Comparison of ENCODE assay signal across 12 cellular contexts in genomic region chr5:72067682-72068470, GRCh38. TPM values are rescaled to one million over a fixed set of nuclear protein-coding genes. Genes with fewer than 3 reads are reported as not detected.
DNase-seq lines count a peak whose midpoint lies in the region; ATAC-seq, FAIRE-seq and TF ChIP-seq lines count a peak whose summit lies in the region.
"Had no signal": no experiment of that assay in that cellular context is flagged by ENCODE, and none has a peak within 500 bp of the region (broad histone marks: within the 10 kb centered on the region; RNA-seq: fewer than 3 reads in every experiment).

No MANE protein-coding gene starts in this region.

- TF ChIP-seq CTCF in BJ (IDR thresholded peaks at IDR 0.05; ENCODE audit: insufficient read depth, low read depth, low read length) (no peak), bronchial epithelial cell (IDR thresholded peaks at IDR 0.05; ENCODE audit: insufficient read depth, low read length, severe bottlenecking) (no peak)

- H3K9me3 Mint-ChIP-seq in activated T-helper 17 cell treated with anti-CD3 and anti-CD28 coated beads, Interleukin-2, amount 50 U/mL, for 72 hours, result no peaks in the 10 kb centered on the region

- no peaks in the 10 kb centered on the region for H3K27me3 ChIP-seq in BJ (ENCODE audit: control insufficient read depth, insufficient read depth, low read length)
- H3K27me3 ChIP-seq in bronchial epithelial cell (ENCODE audit: control insufficient read depth, insufficient read depth, low read length), result peaks cover 2% of the 10 kb centered on the region
- H3K27me3 ChIP-seq in mesendoderm (ENCODE audit: insufficient read depth, low read length, poor library complexity), result no peaks in the 10 kb centered on the region

- no peak for FAIRE-seq in bronchial epithelial cell (lab: Jason Lieb, UNC)
- FAIRE-seq: GM19239 had no signal

- peak overlapping the region; percentile 10 for H3K23ac ChIP-seq in mesendoderm (ENCODE audit: low read length)

- no CpG with 5 or more reads among the region's 5 CpGs for WGBS in mesendoderm (ENCODE audit: extremely low coverage, insufficient coverage, low lambda C conversion rate)

- H3K36me3 Mint-ChIP-seq in activated T-helper 17 cell treated with anti-CD3 and anti-CD28 coated beads, Interleukin-2, amount 50 U/mL, for 72 hours (ENCODE audit: low read depth), result no peaks in the 10 kb centered on the region

- no peak overlapping the region for H3K9ac ChIP-seq in mesendoderm (ENCODE audit: low read length)

- H2BK120ac ChIP-seq in mesendoderm (ENCODE audit: low read depth, low read length), result no peak overlapping the region

- H3K4ac ChIP-seq in mesendoderm (ENCODE audit: low read depth, low read length), result no peak overlapping the region

- no peak overlapping the region for H4K5ac ChIP-seq in mesendoderm (ENCODE audit: low read length)

- no peak overlapping the region for H3K56ac ChIP-seq in mesendoderm (ENCODE audit: low read length)

- peaks cover 22% of the 10 kb centered on the region for H3K27me3 Mint-ChIP-seq in activated T-helper 17 cell treated with anti-CD3 and anti-CD28 coated beads, Interleukin-2, amount 50 U/mL, for 72 hours

- no peak overlapping the region for H2BK15ac ChIP-seq in mesendoderm (replicated peaks; ENCODE audit: low read depth)

- CTCF ChIA-PET in BJ (lab: Yijun Ruan, JAX), result interaction anchor here (1.0 to 1.7 kb wide), 3 partner anchors 124 to 285 kb away, joined by 3 to 6 read pairs (median 5); no protein-coding TSS in a partner anchor

- H2AK5ac ChIP-seq in mesendoderm (ENCODE audit: low read length), result no peak overlapping the region

- H3K4me3 ChIP-seq in BJ (ENCODE audit: low read depth, low read length), result no peak overlapping the region
- H3K4me3 ChIP-seq in bronchial epithelial cell (ENCODE audit: low read depth, low read length), result no peak overlapping the region
- no peak overlapping the region for H3K4me3 ChIP-seq in mesendoderm (ENCODE audit: low read length)
- H3K4me3 ChIP-seq: lower lobe of right lung had no signal

- no peaks in the 10 kb centered on the region for H3K4me1 Mint-ChIP-seq in activated T-helper 17 cell treated with anti-CD3 and anti-CD28 coated beads, Interleukin-2, amount 50 U/mL, for 72 hours

- no peak overlapping the region for H4K8ac ChIP-seq in mesendoderm (ENCODE audit: low read depth, low read length)

- no peaks in the 10 kb centered on the region for H3K36me3 ChIP-seq in BJ (ENCODE audit: control insufficient read depth, insufficient read depth, low read length)
- H3K36me3 ChIP-seq in bronchial epithelial cell (ENCODE audit: control insufficient read depth, insufficient read depth, low read length), result no peaks in the 10 kb centered on the region
- H3K36me3 ChIP-seq in mesendoderm (ENCODE audit: control insufficient read depth, insufficient read depth, low read length), result no peaks in the 10 kb centered on the region
- H3K36me3 ChIP-seq: lower lobe of right lung had no signal

- no peaks in the 10 kb centered on the region for H3K79me1 ChIP-seq in mesendoderm (ENCODE audit: low read length)

- peak; percentile 71 for DNase-seq in BJ (ENCODE audit: low read depth)
- DNase-seq in LoVo (ENCODE audit: low spot score), result peak; percentile 54
- DNase-seq in bronchial epithelial cell (ENCODE audit: low read depth), result peak; percentile 70
- peak; percentile 75 for DNase-seq in mesendoderm
- no peak for DNase-seq in middle frontal gyrus (ENCODE audit: extremely low spot score, low spot score)
- DNase-seq in NCI-H1930 (lab: John Stamatoyannopoulos, UW), result no peak
- DNase-seq in germinal center (ENCODE audit: low spot score), result no peak
- DNase-seq: lower lobe of right lung; NCI-H510A; stimulated activated naive CD8-positive, alpha-beta T cell treated with anti-CD3 and anti-CD28 coated beads, Interleukin-15, Interleukin-2, amounts not matched to agents 100 U/mL and 50 U/mL, for 24 hours had no signal

- no peak overlapping the region for H3K4me3 Mint-ChIP-seq in activated T-helper 17 cell treated with anti-CD3 and anti-CD28 coated beads, Interleukin-2, amount 50 U/mL, for 72 hours

- H3K27ac ChIP-seq in mesendoderm (ENCODE audit: low read depth, low read length), result peak overlapping the region; percentile 19
- H3K27ac ChIP-seq: lower lobe of right lung had no signal

- no peaks in the 10 kb centered on the region for H3K79me2 ChIP-seq in mesendoderm (ENCODE audit: control insufficient read depth, insufficient read depth, low read length)

- peaks cover 10% of the 10 kb centered on the region for H3K4me1 ChIP-seq in mesendoderm (ENCODE audit: control insufficient read depth, low read depth, low read length)
- H3K4me1 ChIP-seq: lower lobe of right lung had no signal

- no peak overlapping the region for H3K4me2 ChIP-seq in mesendoderm (ENCODE audit: low read length)

- H3K27ac Mint-ChIP-seq in activated T-helper 17 cell treated with anti-CD3 and anti-CD28 coated beads, Interleukin-2, amount 50 U/mL, for 72 hours, result no peak overlapping the region

- H2BK5ac ChIP-seq in mesendoderm (ENCODE audit: low read length), result no peak overlapping the region

- peak overlapping the region; percentile 9 for H3K18ac ChIP-seq in mesendoderm (ENCODE audit: low read length)

- POLR2A ChIA-PET in BJ (lab: Charles Lee), result interaction anchor here (0.7 kb wide), 1 partner anchor 145 kb away, joined by 3 read pairs; no protein-coding TSS in a partner anchor

- no peak for ATAC-seq in activated T-helper 17 cell treated with anti-CD3 and anti-CD28 coated beads, Interleukin-2, amount 50 U/mL, for 72 hours (replicated peaks)
- ATAC-seq: lower lobe of right lung; stimulated activated naive CD8-positive, alpha-beta T cell treated with anti-CD3 and anti-CD28 coated beads, Interleukin-15, Interleukin-2, amounts not matched to agents 100 U/mL and 50 U/mL, for 24 hours had no signal

RNA-seq across cellular contexts. Expression of gene MAP1B, which starts 39.4 kb away (rescaled TPM):
- 27.1 and 30.9 TPM in 2 replicates for polyA plus RNA-seq in BJ (2011; rRNA removed)
- 101 and 174 TPM in 2 replicates for polyA minus RNA-seq in BJ (2011; rRNA and poly(A)+ RNA removed)
- total RNA-seq in bronchial epithelial cell, result 5.8 and 9.7 TPM in 2 replicates
- 38.5 TPM for polyA plus RNA-seq in mesendoderm (2013, experiment 1 of 2)
- polyA plus RNA-seq in mesendoderm (2013, experiment 2 of 2), result 38.3 TPM
- under 1 TPM; 0.04 to 0.11 TPM for total RNA-seq in activated T-helper 17 cell treated with anti-CD3 and anti-CD28 coated beads, Interleukin-2, amount 50 U/mL, for 72 hours

Comparison
In these comparisons a context has a peak if more than half of its experiments do, and no peak if none do; other contexts are left out.
1. DNase-seq: peak in BJ (single experiment), LoVo (single experiment), bronchial epithelial cell (single experiment) and mesendoderm (single experiment); none in middle frontal gyrus (single experiment), NCI-H1930 (0 of 2) and germinal center (single experiment).